Comparison of ENCODE assay signal across 8 cellular contexts in the genomic region with DNA sequence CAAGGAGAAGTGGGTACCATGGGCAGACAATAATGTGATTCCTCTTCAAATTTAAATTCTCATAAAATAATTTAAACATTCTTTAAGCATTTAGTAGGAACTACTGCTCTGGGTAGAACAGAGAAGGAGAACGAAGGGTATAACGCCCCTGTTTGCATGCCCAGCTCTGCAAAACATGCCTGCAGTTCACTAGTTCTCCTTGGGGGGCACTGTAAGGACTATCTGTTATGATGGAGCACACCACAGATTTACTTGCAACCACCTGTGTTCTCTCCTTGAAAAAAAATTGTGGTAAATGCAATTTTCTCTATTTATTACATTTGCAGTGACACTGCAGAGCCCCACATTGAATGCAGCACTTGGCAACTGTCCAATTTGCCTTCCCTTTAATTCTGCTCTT.
DNase-seq lines count a peak whose midpoint lies in the region; ATAC-seq and TF ChIP-seq lines count a peak whose summit lies in the region.

No MANE protein-coding gene starts in this region.

- H3K4me3 ChIP-seq in astrocyte of the spinal cord (ENCODE audit: low read depth, low read length): no peak overlapping the region
- no peak overlapping the region for H3K4me3 ChIP-seq in tibial artery

- no peaks in the 10 kb centered on the region for H3K36me3 ChIP-seq in tibial artery

- intact Hi-C loops in tibial artery (cut with DNase I; ENCODE audit: low total_unique reads): no loop called here

- no peak overlapping the region for H3K27ac Mint-ChIP-seq in stimulated activated naive B cell treated with anti-CD40 and anti-IgM and Interleukin-4, amounts not matched to agents 10 μg/mL and 1 μg/mL and 100 μg/mL, for 72 hours
- no peak overlapping the region for H3K27ac Mint-ChIP-seq in natural killer cell treated with Interleukin-12 subunit alpha and Interleukin-12 subunit beta and Interleukin-15 and Interleukin-18, amount 100 ng/mL, for 72 hours

- no peaks in the 10 kb centered on the region for H3K4me1 ChIP-seq in tibial artery

- peaks cover 0 to 1% of the 10 kb centered on the region in 2 donors for H3K9me3 Mint-ChIP-seq in stimulated activated naive B cell treated with anti-CD40 and anti-IgM and Interleukin-4, amounts not matched to agents 10 μg/mL and 1 μg/mL and 100 μg/mL, for 72 hours
- peaks cover 14% of the 10 kb centered on the region for H3K9me3 Mint-ChIP-seq in natural killer cell treated with Interleukin-12 subunit alpha and Interleukin-12 subunit beta and Interleukin-15 and Interleukin-18, amount 100 ng/mL, for 72 hours

- no peak overlapping the region for H3K27ac ChIP-seq in 22Rv1
- no peak overlapping the region for H3K27ac ChIP-seq in tibial artery

- in situ Hi-C loops in astrocyte of the spinal cord (cut with HindIII; ENCODE audit: low sequenced_read_pairs): no loop called here

- no peaks in the 10 kb centered on the region for H3K4me1 Mint-ChIP-seq in stimulated activated naive B cell treated with anti-CD40 and anti-IgM and Interleukin-4, amounts not matched to agents 10 μg/mL and 1 μg/mL and 100 μg/mL, for 72 hours
- H3K4me1 Mint-ChIP-seq in natural killer cell treated with Interleukin-12 subunit alpha and Interleukin-12 subunit beta and Interleukin-15 and Interleukin-18, amount 100 ng/mL, for 72 hours (ENCODE audit: low read depth in 2 of 2): no peaks in the 10 kb centered on the region

- ATAC-seq in GM18498 (IDR thresholded peaks at IDR 0.05; ENCODE audit: unreplicated experiment) (peak; percentile 77), HG03066 (IDR thresholded peaks at IDR 0.05; ENCODE audit: low read depth, unreplicated experiment) (peak; percentile 54), GM19395 (IDR thresholded peaks at IDR 0.05; ENCODE audit: unreplicated experiment) (no peak)
- no peak for ATAC-seq in stimulated activated naive B cell treated with anti-CD40 and anti-IgM and Interleukin-4, amounts not matched to agents 10 μg/mL and 1 μg/mL and 100 μg/mL, for 72 hours (replicated peaks)
- ATAC-seq in natural killer cell treated with Interleukin-12 subunit alpha and Interleukin-12 subunit beta and Interleukin-15 and Interleukin-18, amount 100 ng/mL, for 72 hours: no peak

- H3K27me3 ChIP-seq in tibial artery: no peaks in the 10 kb centered on the region

- H3K4me3 Mint-ChIP-seq in stimulated activated naive B cell treated with anti-CD40 and anti-IgM and Interleukin-4, amounts not matched to agents 10 μg/mL and 1 μg/mL and 100 μg/mL, for 72 hours: no peak overlapping the region
- H3K4me3 Mint-ChIP-seq in natural killer cell treated with Interleukin-12 subunit alpha and Interleukin-12 subunit beta and Interleukin-15 and Interleukin-18, amount 100 ng/mL, for 72 hours: no peak overlapping the region

- H3K36me3 Mint-ChIP-seq in stimulated activated naive B cell treated with anti-CD40 and anti-IgM and Interleukin-4, amounts not matched to agents 10 μg/mL and 1 μg/mL and 100 μg/mL, for 72 hours: no peaks in the 10 kb centered on the region
- H3K36me3 Mint-ChIP-seq in natural killer cell treated with Interleukin-12 subunit alpha and Interleukin-12 subunit beta and Interleukin-15 and Interleukin-18, amount 100 ng/mL, for 72 hours: no peaks in the 10 kb centered on the region

- H3K9me3 ChIP-seq in tibial artery: no peaks in the 10 kb centered on the region

- DNase-seq in astrocyte of the spinal cord (ENCODE audit: low read depth, low spot score) (no peak), tibial artery (no peak)
- DNase-seq in stimulated activated naive B cell treated with anti-CD40 and anti-IgM and Interleukin-4, amounts not matched to agents 10 μg/mL and 1 μg/mL and 100 μg/mL, for 72 hours: no peak
- DNase-seq in natural killer cell treated with Interleukin-12 subunit alpha and Interleukin-12 subunit beta and Interleukin-15 and Interleukin-18, amount 100 ng/mL, for 72 hours (ENCODE audit: low spot score): no peak

- TF ChIP-seq CTCF in 22Rv1 (IDR thresholded peaks at IDR 0.05): peak; percentile 64
- peak; percentile 54 for TF ChIP-seq CTCF in astrocyte of the spinal cord (IDR thresholded peaks at IDR 0.05; ENCODE audit: low read depth, low read length)
- TF ChIP-seq CTCF in tibial artery (IDR thresholded peaks at IDR 0.05): no peak

- H3K27me3 Mint-ChIP-seq in stimulated activated naive B cell treated with anti-CD40 and anti-IgM and Interleukin-4, amounts not matched to agents 10 μg/mL and 1 μg/mL and 100 μg/mL, for 72 hours: no peaks in the 10 kb centered on the region
- H3K27me3 Mint-ChIP-seq in natural killer cell treated with Interleukin-12 subunit alpha and Interleukin-12 subunit beta and Interleukin-15 and Interleukin-18, amount 100 ng/mL, for 72 hours: no peaks in the 10 kb centered on the region

Comparison
In these comparisons a context has a peak if more than half of its experiments do, and no peak if none do; other contexts are left out.
1. CTCF ChIP-seq: peak in 22Rv1 (single experiment) and astrocyte of the spinal cord (single experiment); none in tibial artery (0 of 2).
2. ATAC-seq: peak in GM18498 (single experiment) and HG03066 (single experiment); none in stimulated activated naive B cell treated with anti-CD40 and anti-IgM and Interleukin-4, amounts not matched to agents 10 μg/mL and 1 μg/mL and 100 μg/mL, for 72 hours (0 of 2), natural killer cell treated with Interleukin-12 subunit alpha and Interleukin-12 subunit beta and Interleukin-15 and Interleukin-18, amount 100 ng/mL, for 72 hours (0 of 2) and GM19395 (single experiment).